Comparison of ENCODE assay signal across 1 cellular context in the genomic region with DNA sequence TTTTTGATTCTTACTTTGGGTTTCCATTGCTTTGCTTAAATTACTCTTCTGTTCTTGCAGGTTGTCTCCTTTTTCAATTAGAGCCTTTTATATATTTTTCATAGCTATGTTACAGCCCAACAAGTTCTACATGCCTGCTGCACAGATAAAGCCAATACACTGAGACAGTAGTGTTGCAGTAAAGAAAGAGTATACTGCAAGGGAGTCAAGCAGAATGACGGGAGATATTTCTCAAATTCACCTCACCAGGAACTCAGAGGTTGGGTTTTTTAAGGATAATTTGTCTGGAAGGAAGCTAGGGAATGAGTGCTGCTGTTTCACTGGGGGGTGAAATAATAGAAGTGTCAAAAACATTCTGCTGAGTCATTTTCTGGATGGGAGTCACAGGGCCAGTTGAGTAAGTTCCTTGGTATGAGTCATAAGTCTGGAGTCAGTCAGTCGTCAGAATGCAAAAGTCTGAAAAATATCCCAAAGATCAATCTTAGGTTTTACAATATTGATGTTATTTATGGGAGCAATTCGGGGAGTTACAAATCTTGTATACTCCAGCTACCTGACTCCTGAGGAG.
A peak's percentile ranks its signal among the peaks of the same experiment; 100 is the strongest.
TF ChIP-seq lines count a peak whose summit lies in the region.

No MANE protein-coding gene starts in this region.

TF ChIP-seq in K562, 482 proteins besides CTCF, POLR2A, EP300 and RAD21 (continued from another document and continues in another):
- TF ChIP-seq, protein P1, sequence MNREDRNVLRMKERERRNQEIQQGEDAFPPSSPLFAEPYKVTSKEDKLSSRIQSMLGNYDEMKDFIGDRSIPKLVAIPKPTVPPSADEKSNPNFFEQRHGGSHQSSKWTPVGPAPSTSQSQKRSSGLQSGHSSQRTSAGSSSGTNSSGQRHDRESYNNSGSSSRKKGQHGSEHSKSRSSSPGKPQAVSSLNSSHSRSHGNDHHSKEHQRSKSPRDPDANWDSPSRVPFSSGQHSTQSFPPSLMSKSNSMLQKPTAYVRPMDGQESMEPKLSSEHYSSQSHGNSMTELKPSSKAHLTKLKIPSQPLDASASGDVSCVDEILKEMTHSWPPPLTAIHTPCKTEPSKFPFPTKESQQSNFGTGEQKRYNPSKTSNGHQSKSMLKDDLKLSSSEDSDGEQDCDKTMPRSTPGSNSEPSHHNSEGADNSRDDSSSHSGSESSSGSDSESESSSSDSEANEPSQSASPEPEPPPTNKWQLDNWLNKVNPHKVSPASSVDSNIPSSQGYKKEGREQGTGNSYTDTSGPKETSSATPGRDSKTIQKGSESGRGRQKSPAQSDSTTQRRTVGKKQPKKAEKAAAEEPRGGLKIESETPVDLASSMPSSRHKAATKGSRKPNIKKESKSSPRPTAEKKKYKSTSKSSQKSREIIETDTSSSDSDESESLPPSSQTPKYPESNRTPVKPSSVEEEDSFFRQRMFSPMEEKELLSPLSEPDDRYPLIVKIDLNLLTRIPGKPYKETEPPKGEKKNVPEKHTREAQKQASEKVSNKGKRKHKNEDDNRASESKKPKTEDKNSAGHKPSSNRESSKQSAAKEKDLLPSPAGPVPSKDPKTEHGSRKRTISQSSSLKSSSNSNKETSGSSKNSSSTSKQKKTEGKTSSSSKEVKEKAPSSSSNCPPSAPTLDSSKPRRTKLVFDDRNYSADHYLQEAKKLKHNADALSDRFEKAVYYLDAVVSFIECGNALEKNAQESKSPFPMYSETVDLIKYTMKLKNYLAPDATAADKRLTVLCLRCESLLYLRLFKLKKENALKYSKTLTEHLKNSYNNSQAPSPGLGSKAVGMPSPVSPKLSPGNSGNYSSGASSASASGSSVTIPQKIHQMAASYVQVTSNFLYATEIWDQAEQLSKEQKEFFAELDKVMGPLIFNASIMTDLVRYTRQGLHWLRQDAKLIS (CRISPR knock-in tag; IDR thresholded peaks at IDR 0.05): no peak
- TF ChIP-seq, protein P2, sequence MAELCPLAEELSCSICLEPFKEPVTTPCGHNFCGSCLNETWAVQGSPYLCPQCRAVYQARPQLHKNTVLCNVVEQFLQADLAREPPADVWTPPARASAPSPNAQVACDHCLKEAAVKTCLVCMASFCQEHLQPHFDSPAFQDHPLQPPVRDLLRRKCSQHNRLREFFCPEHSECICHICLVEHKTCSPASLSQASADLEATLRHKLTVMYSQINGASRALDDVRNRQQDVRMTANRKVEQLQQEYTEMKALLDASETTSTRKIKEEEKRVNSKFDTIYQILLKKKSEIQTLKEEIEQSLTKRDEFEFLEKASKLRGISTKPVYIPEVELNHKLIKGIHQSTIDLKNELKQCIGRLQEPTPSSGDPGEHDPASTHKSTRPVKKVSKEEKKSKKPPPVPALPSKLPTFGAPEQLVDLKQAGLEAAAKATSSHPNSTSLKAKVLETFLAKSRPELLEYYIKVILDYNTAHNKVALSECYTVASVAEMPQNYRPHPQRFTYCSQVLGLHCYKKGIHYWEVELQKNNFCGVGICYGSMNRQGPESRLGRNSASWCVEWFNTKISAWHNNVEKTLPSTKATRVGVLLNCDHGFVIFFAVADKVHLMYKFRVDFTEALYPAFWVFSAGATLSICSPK (IDR thresholded peaks at IDR 0.05; ENCODE audit: borderline replicate concordance): no peak
- TF ChIP-seq RBM25 (IDR thresholded peaks at IDR 0.05; ENCODE audit: low read depth, low read length, severe bottlenecking): no peak
- no peak for TF ChIP-seq ZZZ3 (IDR thresholded peaks at IDR 0.05)
- no peak for TF ChIP-seq ZBTB8A (IDR thresholded peaks at IDR 0.05; ENCODE audit: partially characterized antibody)
- no peak for TF ChIP-seq PCBP2 (IDR thresholded peaks at IDR 0.05; ENCODE audit: low read depth, low read length, poor library complexity, severe bottlenecking)
- no peak for TF ChIP-seq ZNF140 (CRISPR knock-in tag; IDR thresholded peaks at IDR 0.05)
- no peak for TF ChIP-seq U2AF2 (optimal IDR thresholded peaks at IDR 0.05; ENCODE audit: low read depth, low read length)
- TF ChIP-seq GATA2 (CRISPR knock-in tag; IDR thresholded peaks at IDR 0.05): no peak
- TF ChIP-seq ZNF212 (CRISPR knock-in tag; IDR thresholded peaks at IDR 0.05): no peak
- TF ChIP-seq ZSCAN32 (CRISPR knock-in tag; IDR thresholded peaks at IDR 0.05): no peak
- TF ChIP-seq PML (IDR thresholded peaks at IDR 0.05; ENCODE audit: low read length): no peak
- TF ChIP-seq, protein P3, sequence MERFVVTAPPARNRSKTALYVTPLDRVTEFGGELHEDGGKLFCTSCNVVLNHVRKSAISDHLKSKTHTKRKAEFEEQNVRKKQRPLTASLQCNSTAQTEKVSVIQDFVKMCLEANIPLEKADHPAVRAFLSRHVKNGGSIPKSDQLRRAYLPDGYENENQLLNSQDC (CRISPR knock-in tag; IDR thresholded peaks at IDR 0.05): no peak
- TF ChIP-seq ILF3 (IDR thresholded peaks at IDR 0.05; ENCODE audit: borderline replicate concordance): no peak
- TF ChIP-seq TOE1 (IDR thresholded peaks at IDR 0.05; ENCODE audit: borderline replicate concordance): no peak
- no peak for TF ChIP-seq TOE1 (CRISPR knock-in tag; IDR thresholded peaks at IDR 0.05; ENCODE audit: borderline replicate concordance, low read depth)
- TF ChIP-seq FOXK2 (conservative IDR thresholded peaks at IDR 0.05 in 1 of 2, IDR thresholded peaks at IDR 0.05 in 1 of 2; ENCODE audit: low read depth in 2 of 2): no peak
- TF ChIP-seq RHOXF2B (CRISPR knock-in tag; conservative IDR thresholded peaks at IDR 0.05): no peak
- no peak for TF ChIP-seq FOXP1 (CRISPR knock-in tag; IDR thresholded peaks at IDR 0.05)
- TF ChIP-seq, protein P4, sequence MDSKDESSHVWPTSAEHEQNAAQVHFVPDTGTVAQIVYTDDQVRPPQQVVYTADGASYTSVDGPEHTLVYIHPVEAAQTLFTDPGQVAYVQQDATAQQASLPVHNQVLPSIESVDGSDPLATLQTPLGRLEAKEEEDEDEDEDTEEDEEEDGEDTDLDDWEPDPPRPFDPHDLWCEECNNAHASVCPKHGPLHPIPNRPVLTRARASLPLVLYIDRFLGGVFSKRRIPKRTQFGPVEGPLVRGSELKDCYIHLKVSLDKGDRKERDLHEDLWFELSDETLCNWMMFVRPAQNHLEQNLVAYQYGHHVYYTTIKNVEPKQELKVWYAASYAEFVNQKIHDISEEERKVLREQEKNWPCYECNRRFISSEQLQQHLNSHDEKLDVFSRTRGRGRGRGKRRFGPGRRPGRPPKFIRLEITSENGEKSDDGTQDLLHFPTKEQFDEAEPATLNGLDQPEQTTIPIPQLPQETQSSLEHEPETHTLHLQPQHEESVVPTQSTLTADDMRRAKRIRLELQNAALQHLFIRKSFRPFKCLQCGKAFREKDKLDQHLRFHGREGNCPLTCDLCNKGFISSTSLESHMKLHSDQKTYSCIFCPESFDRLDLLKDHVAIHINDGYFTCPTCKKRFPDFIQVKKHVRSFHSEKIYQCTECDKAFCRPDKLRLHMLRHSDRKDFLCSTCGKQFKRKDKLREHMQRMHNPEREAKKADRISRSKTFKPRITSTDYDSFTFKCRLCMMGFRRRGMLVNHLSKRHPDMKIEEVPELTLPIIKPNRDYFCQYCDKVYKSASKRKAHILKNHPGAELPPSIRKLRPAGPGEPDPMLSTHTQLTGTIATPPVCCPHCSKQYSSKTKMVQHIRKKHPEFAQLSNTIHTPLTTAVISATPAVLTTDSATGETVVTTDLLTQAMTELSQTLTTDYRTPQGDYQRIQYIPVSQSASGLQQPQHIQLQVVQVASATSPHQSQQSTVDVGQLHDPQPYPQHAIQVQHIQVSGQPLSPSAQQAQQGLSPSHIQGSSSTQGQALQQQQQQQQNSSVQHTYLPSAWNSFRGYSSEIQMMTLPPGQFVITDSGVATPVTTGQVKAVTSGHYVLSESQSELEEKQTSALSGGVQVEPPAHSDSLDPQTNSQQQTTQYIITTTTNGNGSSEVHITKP (IDR thresholded peaks at IDR 0.05; ENCODE audit: partially characterized antibody): no peak
- no peak for TF ChIP-seq HNRNPLL (IDR thresholded peaks at IDR 0.05; ENCODE audit: low read depth, low read length, poor library complexity, severe bottlenecking)
- peak; percentile 23 for TF ChIP-seq FOS (IDR thresholded peaks at IDR 0.05; ENCODE audit: extremely low read depth, insufficient read length)
- TF ChIP-seq ZNF408 (CRISPR knock-in tag; IDR thresholded peaks at IDR 0.05; ENCODE audit: low read depth): no peak
- peak; percentile 79; the same call in 1 of the 2 replicates for TF ChIP-seq MAFK (IDR thresholded peaks at IDR 0.05; ENCODE audit: low read length)
- no peak for TF ChIP-seq RUNX1 (IDR thresholded peaks at IDR 0.05; ENCODE audit: low read depth)
- no peak for TF ChIP-seq ZNF143 (CRISPR knock-in tag; IDR thresholded peaks at IDR 0.05)
- TF ChIP-seq, protein P5, sequence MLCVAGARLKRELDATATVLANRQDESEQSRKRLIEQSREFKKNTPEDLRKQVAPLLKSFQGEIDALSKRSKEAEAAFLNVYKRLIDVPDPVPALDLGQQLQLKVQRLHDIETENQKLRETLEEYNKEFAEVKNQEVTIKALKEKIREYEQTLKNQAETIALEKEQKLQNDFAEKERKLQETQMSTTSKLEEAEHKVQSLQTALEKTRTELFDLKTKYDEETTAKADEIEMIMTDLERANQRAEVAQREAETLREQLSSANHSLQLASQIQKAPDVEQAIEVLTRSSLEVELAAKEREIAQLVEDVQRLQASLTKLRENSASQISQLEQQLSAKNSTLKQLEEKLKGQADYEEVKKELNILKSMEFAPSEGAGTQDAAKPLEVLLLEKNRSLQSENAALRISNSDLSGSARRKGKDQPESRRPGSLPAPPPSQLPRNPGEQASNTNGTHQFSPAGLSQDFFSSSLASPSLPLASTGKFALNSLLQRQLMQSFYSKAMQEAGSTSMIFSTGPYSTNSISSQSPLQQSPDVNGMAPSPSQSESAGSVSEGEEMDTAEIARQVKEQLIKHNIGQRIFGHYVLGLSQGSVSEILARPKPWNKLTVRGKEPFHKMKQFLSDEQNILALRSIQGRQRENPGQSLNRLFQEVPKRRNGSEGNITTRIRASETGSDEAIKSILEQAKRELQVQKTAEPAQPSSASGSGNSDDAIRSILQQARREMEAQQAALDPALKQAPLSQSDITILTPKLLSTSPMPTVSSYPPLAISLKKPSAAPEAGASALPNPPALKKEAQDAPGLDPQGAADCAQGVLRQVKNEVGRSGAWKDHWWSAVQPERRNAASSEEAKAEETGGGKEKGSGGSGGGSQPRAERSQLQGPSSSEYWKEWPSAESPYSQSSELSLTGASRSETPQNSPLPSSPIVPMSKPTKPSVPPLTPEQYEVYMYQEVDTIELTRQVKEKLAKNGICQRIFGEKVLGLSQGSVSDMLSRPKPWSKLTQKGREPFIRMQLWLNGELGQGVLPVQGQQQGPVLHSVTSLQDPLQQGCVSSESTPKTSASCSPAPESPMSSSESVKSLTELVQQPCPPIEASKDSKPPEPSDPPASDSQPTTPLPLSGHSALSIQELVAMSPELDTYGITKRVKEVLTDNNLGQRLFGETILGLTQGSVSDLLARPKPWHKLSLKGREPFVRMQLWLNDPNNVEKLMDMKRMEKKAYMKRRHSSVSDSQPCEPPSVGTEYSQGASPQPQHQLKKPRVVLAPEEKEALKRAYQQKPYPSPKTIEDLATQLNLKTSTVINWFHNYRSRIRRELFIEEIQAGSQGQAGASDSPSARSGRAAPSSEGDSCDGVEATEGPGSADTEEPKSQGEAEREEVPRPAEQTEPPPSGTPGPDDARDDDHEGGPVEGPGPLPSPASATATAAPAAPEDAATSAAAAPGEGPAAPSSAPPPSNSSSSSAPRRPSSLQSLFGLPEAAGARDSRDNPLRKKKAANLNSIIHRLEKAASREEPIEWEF (CRISPR knock-in tag; IDR thresholded peaks at IDR 0.05): no peak
- TF ChIP-seq, protein P6, sequence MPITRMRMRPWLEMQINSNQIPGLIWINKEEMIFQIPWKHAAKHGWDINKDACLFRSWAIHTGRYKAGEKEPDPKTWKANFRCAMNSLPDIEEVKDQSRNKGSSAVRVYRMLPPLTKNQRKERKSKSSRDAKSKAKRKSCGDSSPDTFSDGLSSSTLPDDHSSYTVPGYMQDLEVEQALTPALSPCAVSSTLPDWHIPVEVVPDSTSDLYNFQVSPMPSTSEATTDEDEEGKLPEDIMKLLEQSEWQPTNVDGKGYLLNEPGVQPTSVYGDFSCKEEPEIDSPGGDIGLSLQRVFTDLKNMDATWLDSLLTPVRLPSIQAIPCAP (CRISPR knock-in tag; IDR thresholded peaks at IDR 0.05; ENCODE audit: borderline replicate concordance): no peak
- TF ChIP-seq COPS2 (conservative IDR thresholded peaks at IDR 0.05): no peak
- TF ChIP-seq, protein P7, sequence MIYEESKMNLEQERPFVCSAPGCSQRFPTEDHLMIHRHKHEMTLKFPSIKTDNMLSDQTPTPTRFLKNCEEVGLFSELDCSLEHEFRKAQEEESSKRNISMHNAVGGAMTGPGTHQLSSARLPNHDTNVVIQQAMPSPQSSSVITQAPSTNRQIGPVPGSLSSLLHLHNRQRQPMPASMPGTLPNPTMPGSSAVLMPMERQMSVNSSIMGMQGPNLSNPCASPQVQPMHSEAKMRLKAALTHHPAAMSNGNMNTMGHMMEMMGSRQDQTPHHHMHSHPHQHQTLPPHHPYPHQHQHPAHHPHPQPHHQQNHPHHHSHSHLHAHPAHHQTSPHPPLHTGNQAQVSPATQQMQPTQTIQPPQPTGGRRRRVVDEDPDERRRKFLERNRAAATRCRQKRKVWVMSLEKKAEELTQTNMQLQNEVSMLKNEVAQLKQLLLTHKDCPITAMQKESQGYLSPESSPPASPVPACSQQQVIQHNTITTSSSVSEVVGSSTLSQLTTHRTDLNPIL (CRISPR knock-in tag; IDR thresholded peaks at IDR 0.05): no peak
- no peak for TF ChIP-seq CCAR2 (IDR thresholded peaks at IDR 0.05; ENCODE audit: low read depth, low read length)
- TF ChIP-seq ZNF584 (CRISPR knock-in tag; IDR thresholded peaks at IDR 0.05; ENCODE audit: low read depth): no peak
- TF ChIP-seq ZNF77 (CRISPR knock-in tag; IDR thresholded peaks at IDR 0.05): no peak
- TF ChIP-seq, protein P8, sequence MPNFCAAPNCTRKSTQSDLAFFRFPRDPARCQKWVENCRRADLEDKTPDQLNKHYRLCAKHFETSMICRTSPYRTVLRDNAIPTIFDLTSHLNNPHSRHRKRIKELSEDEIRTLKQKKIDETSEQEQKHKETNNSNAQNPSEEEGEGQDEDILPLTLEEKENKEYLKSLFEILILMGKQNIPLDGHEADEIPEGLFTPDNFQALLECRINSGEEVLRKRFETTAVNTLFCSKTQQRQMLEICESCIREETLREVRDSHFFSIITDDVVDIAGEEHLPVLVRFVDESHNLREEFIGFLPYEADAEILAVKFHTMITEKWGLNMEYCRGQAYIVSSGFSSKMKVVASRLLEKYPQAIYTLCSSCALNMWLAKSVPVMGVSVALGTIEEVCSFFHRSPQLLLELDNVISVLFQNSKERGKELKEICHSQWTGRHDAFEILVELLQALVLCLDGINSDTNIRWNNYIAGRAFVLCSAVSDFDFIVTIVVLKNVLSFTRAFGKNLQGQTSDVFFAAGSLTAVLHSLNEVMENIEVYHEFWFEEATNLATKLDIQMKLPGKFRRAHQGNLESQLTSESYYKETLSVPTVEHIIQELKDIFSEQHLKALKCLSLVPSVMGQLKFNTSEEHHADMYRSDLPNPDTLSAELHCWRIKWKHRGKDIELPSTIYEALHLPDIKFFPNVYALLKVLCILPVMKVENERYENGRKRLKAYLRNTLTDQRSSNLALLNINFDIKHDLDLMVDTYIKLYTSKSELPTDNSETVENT (CRISPR knock-in tag; IDR thresholded peaks at IDR 0.05): no peak
- no peak for TF ChIP-seq PHTF2 (CRISPR knock-in tag; IDR thresholded peaks at IDR 0.05)
- TF ChIP-seq SMARCA4 (IDR thresholded peaks at IDR 0.05): peak; percentile 81
- TF ChIP-seq TBP (optimal IDR thresholded peaks at IDR 0.05; ENCODE audit: low read depth, low read length): no peak
- TF ChIP-seq, protein P9, sequence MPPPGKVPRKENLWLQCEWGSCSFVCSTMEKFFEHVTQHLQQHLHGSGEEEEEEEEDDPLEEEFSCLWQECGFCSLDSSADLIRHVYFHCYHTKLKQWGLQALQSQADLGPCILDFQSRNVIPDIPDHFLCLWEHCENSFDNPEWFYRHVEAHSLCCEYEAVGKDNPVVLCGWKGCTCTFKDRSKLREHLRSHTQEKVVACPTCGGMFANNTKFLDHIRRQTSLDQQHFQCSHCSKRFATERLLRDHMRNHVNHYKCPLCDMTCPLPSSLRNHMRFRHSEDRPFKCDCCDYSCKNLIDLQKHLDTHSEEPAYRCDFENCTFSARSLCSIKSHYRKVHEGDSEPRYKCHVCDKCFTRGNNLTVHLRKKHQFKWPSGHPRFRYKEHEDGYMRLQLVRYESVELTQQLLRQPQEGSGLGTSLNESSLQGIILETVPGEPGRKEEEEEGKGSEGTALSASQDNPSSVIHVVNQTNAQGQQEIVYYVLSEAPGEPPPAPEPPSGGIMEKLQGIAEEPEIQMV (tag; conservative IDR thresholded peaks at IDR 0.05; ENCODE audit: low read depth): no peak
